In genomic region chr17:40598928-40599627, GRCh38 we compare ENCODE assay signal across 10 cellular contexts. TPM values are rescaled to one million over a fixed set of nuclear protein-coding genes. Genes with fewer than 3 reads are reported as not detected.
DNase-seq lines count a peak whose midpoint lies in the region; ATAC-seq, FAIRE-seq and TF ChIP-seq lines count a peak whose summit lies in the region.
"Had no signal": no experiment of that assay in that cellular context is flagged by ENCODE, and none has a peak within 500 bp of the region (broad histone marks: within the 10 kb centered on the region; RNA-seq: fewer than 3 reads in every experiment).

No MANE protein-coding gene starts in this region.

- POLR2A ChIA-PET in WTC11 (lab: Charles Lee), result no interaction called here

- H3K27me3 ChIP-seq in thymus (ENCODE audit: control insufficient read depth, insufficient read depth), result no peaks in the 10 kb centered on the region

- H3K9me3 Mint-ChIP-seq in activated T-cell treated with anti-CD3 and anti-CD28 coated beads, Interleukin-2, amount 50 U/mL, for 4 hours, result no peaks in the 10 kb centered on the region
- H3K9me3 Mint-ChIP-seq in WTC11, result peaks cover 8% of the 10 kb centered on the region

- H3K36me3 ChIP-seq in kidney (ENCODE audit: control insufficient read depth in 1 of 2, insufficient read depth in 2 of 2, low read length in 2 of 2) (no peaks in the 10 kb centered on the region), thymus (ENCODE audit: control insufficient read depth, insufficient read depth) (no peaks in the 10 kb centered on the region)

- no peak overlapping the region for H3K27ac Mint-ChIP-seq in WTC11

- peaks cover 96% of the 10 kb centered on the region for H3K4me1 Mint-ChIP-seq in activated T-cell treated with anti-CD3 and anti-CD28 coated beads, Interleukin-2, amount 50 U/mL, for 4 hours (ENCODE audit: low read depth)
- H3K4me1 Mint-ChIP-seq in WTC11, result peaks cover 9% of the 10 kb centered on the region

- H3K27me3 Mint-ChIP-seq in activated T-cell treated with anti-CD3 and anti-CD28 coated beads, Interleukin-2, amount 50 U/mL, for 4 hours (ENCODE audit: low read depth), result no peaks in the 10 kb centered on the region
- H3K27me3 Mint-ChIP-seq in WTC11 (ENCODE audit: low read depth), result no peaks in the 10 kb centered on the region

- CTCF ChIA-PET in WTC11 (lab: Charles Lee), result no interaction called here

- TF ChIP-seq CTCF in kidney (IDR thresholded peaks at IDR 0.05; ENCODE audit: borderline replicate concordance, extremely low read depth, insufficient read depth) (no peak), WTC11 (IDR thresholded peaks at IDR 0.05) (no peak)

- DNase-seq in activated gamma-delta T cell treated with Interleukin-2 at 50 U/mL for 16 hours, result peak; percentile 41
- no peak for DNase-seq in activated gamma-delta T cell (lab: John Stamatoyannopoulos, UW)
- peak; percentile 64 for DNase-seq in activated T-cell treated with anti-CD3 and anti-CD28 coated beads, Interleukin-2, amount 50 U/mL, for 4 hours
- DNase-seq in kidney, result peak; percentile 82
- no peak for DNase-seq in WTC11 (ENCODE audit: low spot score)
- DNase-seq in NCI-H510A (lab: John Stamatoyannopoulos, UW), result no peak

- intact Hi-C loops in kidney (cut with DNase I), result no loop called here

- no peak for FAIRE-seq in kidney (lab: Jason Lieb, UNC)

- peak overlapping the region; percentile 48 for H3K4me3 Mint-ChIP-seq in activated T-cell treated with anti-CD3 and anti-CD28 coated beads, Interleukin-2, amount 50 U/mL, for 4 hours
- no peak overlapping the region for H3K4me3 Mint-ChIP-seq in WTC11

- H3K9me3 ChIP-seq in kidney (ENCODE audit: control insufficient read depth in 1 of 2, low read length in 2 of 2) (no peaks in the 10 kb centered on the region), thymus (ENCODE audit: control insufficient read depth) (no peaks in the 10 kb centered on the region)

- H3K27ac ChIP-seq in kidney (ENCODE audit: low read depth in 2 of 2, low read length in 2 of 2), result peak overlapping the region; percentile 43 to 82
- peak overlapping the region; percentile 77 for H3K27ac ChIP-seq in thymus (ENCODE audit: low read depth)
- H3K27ac ChIP-seq: A549 had no signal

- H3K4me1 ChIP-seq in kidney (ENCODE audit: control insufficient read depth in 1 of 2, insufficient read depth in 1 of 2, low read depth in 1 of 2, low read length in 2 of 2), result no peaks in the 10 kb centered on the region
- peaks cover 8% of the 10 kb centered on the region for H3K4me1 ChIP-seq in thymus (ENCODE audit: control insufficient read depth, insufficient read depth, low read length)
- H3K4me1 ChIP-seq: A549 had no signal

- H3K36me3 Mint-ChIP-seq in activated T-cell treated with anti-CD3 and anti-CD28 coated beads, Interleukin-2, amount 50 U/mL, for 4 hours (ENCODE audit: insufficient read depth), result no peaks in the 10 kb centered on the region
- no peaks in the 10 kb centered on the region for H3K36me3 Mint-ChIP-seq in WTC11

- 62% methylated on average over 17 of the region's 17 CpGs for WGBS in thymus

- H3K4me3 ChIP-seq in kidney (ENCODE audit: low read length in 2 of 2) (no peak overlapping the region), thymus (ENCODE audit: low read length) (no peak overlapping the region)
- H3K4me3 ChIP-seq: A549 had no signal

- H3K9ac ChIP-seq in kidney (ENCODE audit: low read length in 2 of 2), result no peak overlapping the region

- ATAC-seq in HG03571 (IDR thresholded peaks at IDR 0.05; ENCODE audit: unreplicated experiment), result peak; percentile 55
- peak; percentile 50 for ATAC-seq in activated T-cell treated with anti-CD3 and anti-CD28 coated beads, Interleukin-2, amount 50 U/mL, for 4 hours
- no peak for ATAC-seq in WTC11
- ATAC-seq: A549 had no signal

TF ChIP-seq in WTC11, 78 proteins besides CTCF, POLR2A, EP300 and RAD21:
- no peak for TF ChIP-seq PRRX2 (CRISPR knock-in tag; IDR thresholded peaks at IDR 0.05)
- TF ChIP-seq ZBTB43 (CRISPR knock-in tag; IDR thresholded peaks at IDR 0.05), result no peak
- no peak for TF ChIP-seq FOXP1 (CRISPR knock-in tag; IDR thresholded peaks at IDR 0.05; ENCODE audit: borderline replicate concordance)

RNA-seq across cellular contexts. Expression of gene CCR7, which starts 33.8 kb away (rescaled TPM):
- total RNA-seq in activated T-cell treated with anti-CD3 and anti-CD28 coated beads, Interleukin-2, amount 50 U/mL, for 4 hours, result 100 to 1,000 TPM in 2 of 3 donors, 10 to 100 TPM in 1; 77.3 to 109 (median 108) TPM
- 7.1 TPM for total RNA-seq in kidney
- 0.17 TPM for polyA plus RNA-seq in kidney (ENCODE audit: insufficient read depth, low read depth, low replicate concordance)
- polyA plus RNA-seq in thymus, result 102 TPM
- 0.37 to 0.92 TPM (median 0.57 TPM) in 3 replicates for total RNA-seq in WTC11 (2021)
- total RNA-seq: renal cortical epithelial cell had no signal

RNA-seq across cellular contexts. Expression of gene SMARCE1, which starts 48.5 kb away (rescaled TPM):
- total RNA-seq in activated T-cell treated with anti-CD3 and anti-CD28 coated beads, Interleukin-2, amount 50 U/mL, for 4 hours, result 100 to 1,000 TPM; 105 to 117 (median 106) TPM
- 112 TPM for total RNA-seq in kidney
- 73.4 TPM for polyA plus RNA-seq in kidney (ENCODE audit: insufficient read depth, low read depth, low replicate concordance)
- polyA plus RNA-seq in thymus, result 109 TPM
- 109 to 114 TPM (median 114 TPM) in 3 replicates for total RNA-seq in WTC11 (2021)

Comparison
In these comparisons a context has a peak if more than half of its experiments do, and no peak if none do; other contexts are left out.
1. DNase-seq: peak in activated gamma-delta T cell treated with Interleukin-2 at 50 U/mL for 16 hours (single experiment), activated T-cell treated with anti-CD3 and anti-CD28 coated beads, Interleukin-2, amount 50 U/mL, for 4 hours (single experiment) and kidney (single experiment); none in activated gamma-delta T cell (single experiment), WTC11 (single experiment) and NCI-H510A (single experiment).